ENCODE assay signal across 8 cellular contexts in genomic region chr18:35376742-35377695, GRCh38. TPM values are rescaled to one million over a fixed set of nuclear protein-coding genes. Genes with fewer than 3 reads are reported as not detected.
DNase-seq lines count a peak whose midpoint lies in the region; ATAC-seq and TF ChIP-seq lines count a peak whose summit lies in the region.

TSS of gene ZNF396 (minus strand) at chr18:35377337. CDS start at chr18:35374292, 3,045 bp downstream.

- H3K4me1 ChIP-seq in endocrine pancreas (ENCODE audit: control insufficient read depth, insufficient read depth, low read length), result no peaks in the 10 kb centered on the region

- peak within 1 kb of the TSS; percentile 70 for H3K4me3 ChIP-seq in AG10803 (ENCODE audit: low read length)
- peak within 1 kb of the TSS; percentile 46 for H3K4me3 ChIP-seq in endocrine pancreas (ENCODE audit: control insufficient read depth, insufficient read depth, low read length)

- no peak for TF ChIP-seq CTCF in AG10803 (conservative IDR thresholded peaks at IDR 0.05; ENCODE audit: low read length)

- H3K9me3 ChIP-seq in endocrine pancreas (ENCODE audit: control insufficient read depth, low read length), result no peaks in the 10 kb centered on the region

- H3K27me3 ChIP-seq in endocrine pancreas (ENCODE audit: control insufficient read depth, insufficient read depth, low read length), result no peaks in the 10 kb centered on the region

- H3K9ac ChIP-seq in endocrine pancreas (ENCODE audit: control insufficient read depth, insufficient read depth, low read length), result peak within 1 kb of the TSS; percentile 65

- ATAC-seq in GM19035 (IDR thresholded peaks at IDR 0.05; ENCODE audit: unreplicated experiment) (peak; percentile 83), HG03342 (IDR thresholded peaks at IDR 0.05; ENCODE audit: unreplicated experiment) (peak; percentile 86)

- no peaks in the 10 kb centered on the region for H3K36me3 ChIP-seq in endocrine pancreas (ENCODE audit: control insufficient read depth, insufficient read depth, low read length)

- DNase-seq in AG10803 (ENCODE audit: low read depth) (peak; percentile 62), NCI-H748 treated with DMSO at 0.1 percent for 48 hours (lab: John Stamatoyannopoulos, UW) (peak; percentile 58), mesenteric fat pad (ENCODE audit: low spot score) (peak; percentile 96)
- DNase-seq in activated CD8-positive, alpha-beta memory T cell treated with anti-CD3 and anti-CD28 coated beads for 24 hours, result peak; percentile 86
- DNase-seq in stimulated activated CD8-positive, alpha-beta memory T cell treated with anti-CD3 and anti-CD28 coated beads, Interleukin-15, amount 100 ng/mL, for 1 hour (ENCODE audit: low read depth), result peak; percentile 45

RNA-seq across cellular contexts. Expression of gene ZNF396, which starts in this region (rescaled TPM):
- total RNA-seq in mesenteric fat pad, result 1.7 TPM

Comparison
In these comparisons a context has a peak if more than half of its experiments do, and no peak if none do; other contexts are left out.
1. Peak in every context shown above with its lines: DNase-seq, ATAC-seq and H3K4me3 ChIP-seq.
2. DNase-seq: peak in every context shown above with its lines; median percentile 96 in mesenteric fat pad; 86 in activated CD8-positive, alpha-beta memory T cell treated with anti-CD3 and anti-CD28 coated beads for 24 hours; 62 in AG10803; 58 in NCI-H748 treated with DMSO at 0.1 percent for 48 hours; 45 in stimulated activated CD8-positive, alpha-beta memory T cell treated with anti-CD3 and anti-CD28 coated beads, Interleukin-15, amount 100 ng/mL, for 1 hour.